In the genomic region with DNA sequence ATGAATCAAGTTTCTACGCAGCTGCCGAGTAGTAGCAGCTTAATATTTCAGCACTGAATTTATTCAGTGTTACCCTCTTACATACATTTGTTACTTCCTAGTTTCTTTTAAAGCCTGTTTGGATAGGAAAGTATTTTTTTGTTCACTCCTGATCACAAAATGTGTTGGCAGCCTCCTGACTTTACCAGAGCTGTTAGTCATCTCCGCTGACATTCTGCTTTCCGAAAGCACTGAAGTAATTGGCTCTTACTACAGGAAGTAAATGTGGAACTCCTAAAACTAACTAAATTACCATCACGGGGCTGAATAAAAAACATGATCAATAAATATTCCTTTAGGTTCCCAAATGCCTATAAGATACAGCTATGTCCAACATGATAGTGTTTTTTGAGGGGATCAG, we compare ENCODE assay signal across 8 cellular contexts.
A peak's percentile ranks its signal among the peaks of the same experiment; 100 is the strongest.
DNase-seq lines count a peak whose midpoint lies in the region; ATAC-seq, FAIRE-seq and TF ChIP-seq lines count a peak whose summit lies in the region.

No MANE protein-coding gene starts in this region.

- H3K9ac ChIP-seq in Karpas-422 (ENCODE audit: low read length): no peak overlapping the region

- H2AFZ ChIP-seq in Karpas-422 (ENCODE audit: low read length): no peak overlapping the region

- H3K9me2 ChIP-seq in Karpas-422 (replicated peaks; ENCODE audit: insufficient read depth, low read length): no peaks in the 10 kb centered on the region

- intact Hi-C loops in body of pancreas (cut with DNase I): no loop called here
- intact Hi-C loops in posterior cingulate gyrus (cut with DNase I): no loop called here

- no peak for DNase-seq in GM12892 (ENCODE audit: insufficient read length)
- DNase-seq in body of pancreas: peak in 1 of 4 donors; percentile 44
- DNase-seq in myocyte (ENCODE audit: low read depth): peak; percentile 57
- no peak for DNase-seq in posterior cingulate gyrus
- DNase-seq in Karpas-422: no peak
- no peak for DNase-seq in H4 (ENCODE audit: low spot score)

- 27 to 43% methylated on average over 5 of the region's 5 CpGs for WGBS in body of pancreas, 2 donors

- H3K4me2 ChIP-seq in Karpas-422 (ENCODE audit: low read depth, low read length, poor library complexity, severe bottlenecking): no peak overlapping the region

- ATAC-seq in HG03066 (IDR thresholded peaks at IDR 0.05; ENCODE audit: low read depth, unreplicated experiment) (peak; percentile 75), body of pancreas (peak; percentile 75), HG03097 (IDR thresholded peaks at IDR 0.05; ENCODE audit: low FRiP score, unreplicated experiment) (no peak)

- no peaks in the 10 kb centered on the region for H3K36me3 ChIP-seq in body of pancreas (replicated peaks in 1 of 2; ENCODE audit: insufficient read depth in 1 of 2, low read depth in 2 of 2)
- H3K36me3 ChIP-seq in Karpas-422 (ENCODE audit: insufficient read depth, low read length): no peaks in the 10 kb centered on the region

- H3K27ac ChIP-seq in body of pancreas (peak overlapping the region in 2 of 4 donors; percentile 43 to 75), Karpas-422 (ENCODE audit: low read length) (no peak overlapping the region)

- H3K79me2 ChIP-seq in Karpas-422 (ENCODE audit: low read length): no peaks in the 10 kb centered on the region

- no peak for TF ChIP-seq CTCF in body of pancreas (IDR thresholded peaks at IDR 0.05)

- no peak overlapping the region for H3K4me3 ChIP-seq in body of pancreas
- no peak overlapping the region for H3K4me3 ChIP-seq in Karpas-422 (ENCODE audit: low read length)

- H4K20me1 ChIP-seq in Karpas-422 (ENCODE audit: insufficient read depth, low read depth, low read length): no peaks in the 10 kb centered on the region

- H3K9me3 ChIP-seq in body of pancreas (no peaks in the 10 kb centered on the region), Karpas-422 (ENCODE audit: low read length) (no peaks in the 10 kb centered on the region)

- no peak for TF ChIP-seq POLR2A in GM12892 (IDR thresholded peaks at IDR 0.05; ENCODE audit: low read depth, low read length)
- no peak for TF ChIP-seq POLR2A in body of pancreas (IDR thresholded peaks at IDR 0.05)

- H3K27me3 ChIP-seq in body of pancreas (no peaks in the 10 kb centered on the region), Karpas-422 (ENCODE audit: low read length) (no peaks in the 10 kb centered on the region)

- peak; percentile 73 for FAIRE-seq in GM12892 (lab: Jason Lieb, UNC)

- H3K4me1 ChIP-seq in body of pancreas: peaks cover 3% of the 10 kb centered on the region
- no peaks in the 10 kb centered on the region; the same call in 1 of the 2 replicates for H3K4me1 ChIP-seq in Karpas-422 (ENCODE audit: low read length)
